Comparison of ENCODE assay signal across 8 cellular contexts in the genomic region with DNA sequence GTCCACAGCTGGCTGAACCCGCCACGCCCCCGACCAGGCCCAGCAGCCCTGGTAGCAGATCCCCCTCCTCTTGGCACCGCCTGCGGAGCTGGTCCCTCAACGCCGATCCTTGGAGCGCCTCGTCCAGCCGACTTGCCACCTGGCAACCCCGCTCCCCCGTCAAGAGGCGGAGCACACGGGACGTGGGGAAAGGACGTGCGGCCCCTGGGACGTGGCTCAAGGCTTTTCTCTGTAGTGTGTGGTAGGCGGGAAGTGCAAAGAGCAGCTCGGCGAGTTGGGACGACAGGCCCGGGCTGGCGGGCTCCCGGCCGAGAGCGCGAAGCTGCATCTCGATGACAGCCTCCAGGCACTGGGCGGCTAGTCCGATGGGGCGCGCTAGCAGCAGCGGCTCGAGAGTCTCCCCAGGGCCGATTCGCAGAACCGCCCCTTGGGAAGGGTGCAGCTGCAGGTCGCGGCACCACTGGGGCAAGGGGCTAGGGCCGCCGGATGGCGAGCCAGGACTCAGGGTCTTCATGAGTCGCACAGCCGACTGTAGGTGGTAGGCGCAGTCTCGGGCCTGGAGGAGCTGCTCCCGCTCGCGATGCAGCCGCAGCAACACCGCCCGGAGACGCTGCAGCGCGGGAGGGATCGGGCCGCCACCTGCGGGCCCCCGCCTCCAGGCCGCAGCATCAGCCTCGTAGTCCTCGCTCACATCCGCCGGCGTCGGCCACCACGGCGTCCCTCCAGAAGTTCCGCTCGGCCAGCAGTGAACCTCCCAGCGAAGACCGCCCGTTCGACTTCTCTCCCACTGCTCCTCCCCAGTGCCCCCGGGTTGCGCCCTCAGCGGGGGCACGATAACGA. TPM values are rescaled to one million over a fixed set of nuclear protein-coding genes. Genes with fewer than 3 reads are reported as not detected.
DNase-seq lines count a peak whose midpoint lies in the region; ATAC-seq, FAIRE-seq and TF ChIP-seq lines count a peak whose summit lies in the region.

No MANE protein-coding gene starts in this region.

- H3K27ac Mint-ChIP-seq in activated T-helper 2 cell treated with anti-CD3 and anti-CD28 coated beads, Interferon-gamma antibody, Interleukin-2, Interleukin-4, amounts not matched to agents 10 μg/mL and 5 μg/mL and 100 μg/mL, durations not matched to agents 14 hours and 24 hours and 36 hours = peak overlapping the region; percentile 99
- peak overlapping the region; percentile 98 for H3K27ac Mint-ChIP-seq in progenitor cell of endocrine pancreas

- H3K4me1 ChIP-seq in heart left ventricle = peaks cover 5 to 34% (median 25%) of the 10 kb centered on the region in 12 donors

- H3K4me3 Mint-ChIP-seq in activated T-helper 2 cell treated with anti-CD3 and anti-CD28 coated beads, Interferon-gamma antibody, Interleukin-2, Interleukin-4, amounts not matched to agents 10 μg/mL and 5 μg/mL and 100 μg/mL, durations not matched to agents 14 hours and 24 hours and 36 hours (ENCODE audit: low read depth) = peak overlapping the region; percentile 99
- H3K4me3 Mint-ChIP-seq in progenitor cell of endocrine pancreas (ENCODE audit: low read depth) = peak overlapping the region; percentile 96

- ATAC-seq in HG02763 (IDR thresholded peaks at IDR 0.05; ENCODE audit: unreplicated experiment) = peak; percentile 38
- ATAC-seq in heart left ventricle = peak; percentile 12 to 72 (median 68)

- peak; percentile 83 for DNase-seq in activated CD8-positive, alpha-beta memory T cell treated with anti-CD3 and anti-CD28 coated beads, Interleukin-2, amount 50 U/mL, for 48 hours
- DNase-seq in activated CD8-positive, alpha-beta memory T cell treated with anti-CD3 and anti-CD28 coated beads, Interleukin-2, amount 50 U/mL, for 4 hours = no peak
- peak; percentile 85 for DNase-seq in NCI-H2227 (lab: John Stamatoyannopoulos, UW; ENCODE audit: unreplicated experiment)
- peak; percentile 60 for DNase-seq in activated T-helper 2 cell treated with anti-CD3 and anti-CD28 coated beads, Interferon-gamma antibody, Interleukin-2, Interleukin-4, amounts not matched to agents 10 μg/mL and 5 μg/mL and 100 μg/mL, durations not matched to agents 14 hours and 24 hours and 36 hours (ENCODE audit: low spot score)
- DNase-seq in heart left ventricle = peak in 1 of 5 donors; percentile 85
- DNase-seq in progenitor cell of endocrine pancreas (ENCODE audit: low spot score, unreplicated experiment) = no peak
- DNase-seq in frontal cortex (ENCODE audit: low spot score in 2 of 2) = no peak

- no peaks in the 10 kb centered on the region for H3K9me3 ChIP-seq in heart left ventricle

- no peaks in the 10 kb centered on the region for H3K9me3 Mint-ChIP-seq in activated T-helper 2 cell treated with anti-CD3 and anti-CD28 coated beads, Interferon-gamma antibody, Interleukin-2, Interleukin-4, amounts not matched to agents 10 μg/mL and 5 μg/mL and 100 μg/mL, durations not matched to agents 14 hours and 24 hours and 36 hours
- H3K9me3 Mint-ChIP-seq in progenitor cell of endocrine pancreas (ENCODE audit: low read depth) = no peaks in the 10 kb centered on the region

- H3K4me1 Mint-ChIP-seq in activated T-helper 2 cell treated with anti-CD3 and anti-CD28 coated beads, Interferon-gamma antibody, Interleukin-2, Interleukin-4, amounts not matched to agents 10 μg/mL and 5 μg/mL and 100 μg/mL, durations not matched to agents 14 hours and 24 hours and 36 hours (ENCODE audit: low read depth) = peaks cover 26% of the 10 kb centered on the region
- H3K4me1 Mint-ChIP-seq in progenitor cell of endocrine pancreas (ENCODE audit: low read depth) = peaks cover 14% of the 10 kb centered on the region

- TF ChIP-seq CTCF in heart left ventricle (IDR thresholded peaks at IDR 0.05) (no peak), progenitor cell of endocrine pancreas (IDR thresholded peaks at IDR 0.05; ENCODE audit: unreplicated experiment) (no peak)

- no peaks in the 10 kb centered on the region for H3K27me3 Mint-ChIP-seq in activated T-helper 2 cell treated with anti-CD3 and anti-CD28 coated beads, Interferon-gamma antibody, Interleukin-2, Interleukin-4, amounts not matched to agents 10 μg/mL and 5 μg/mL and 100 μg/mL, durations not matched to agents 14 hours and 24 hours and 36 hours (ENCODE audit: low read depth)
- H3K27me3 Mint-ChIP-seq in progenitor cell of endocrine pancreas = no peaks in the 10 kb centered on the region

- peak overlapping the region; percentile 71 to 98 (median 88) for H3K4me3 ChIP-seq in heart left ventricle

- TF ChIP-seq POLR2A in heart left ventricle (IDR thresholded peaks at IDR 0.05) = no peak

- intact Hi-C loops in activated T-helper 2 cell treated with anti-CD3 and anti-CD28 coated beads, Interferon-gamma antibody, Interleukin-2, Interleukin-4, amounts not matched to agents 10 μg/mL and 5 μg/mL and 100 μg/mL, durations not matched to agents 14 hours and 24 hours and 36 hours (cut with micrococcal nuclease) = loop anchor here (2.0 kb wide), 1 partner anchor 17 kb away; a partner anchor contains a TSS
- intact Hi-C loops in heart left ventricle (cut with DNase I) = loop anchor here in 6 of 10 donors (1.0 to 5.0 kb wide), 9 partner anchors 25 to 107 kb away; a partner anchor contains a TSS

- no peaks in the 10 kb centered on the region for H3K27me3 ChIP-seq in heart left ventricle

- 1 to 2% (median 1%) methylated on average over 36 to 80 of the region's 80 CpGs for WGBS in heart left ventricle, 4 donors

- peaks cover 44% of the 10 kb centered on the region for H3K36me3 Mint-ChIP-seq in activated T-helper 2 cell treated with anti-CD3 and anti-CD28 coated beads, Interferon-gamma antibody, Interleukin-2, Interleukin-4, amounts not matched to agents 10 μg/mL and 5 μg/mL and 100 μg/mL, durations not matched to agents 14 hours and 24 hours and 36 hours (ENCODE audit: low read depth)
- H3K36me3 Mint-ChIP-seq in progenitor cell of endocrine pancreas (ENCODE audit: insufficient read depth) = peaks cover 8% of the 10 kb centered on the region

- no peak for FAIRE-seq in frontal cortex (lab: Jason Lieb, UNC)

- H3K36me3 ChIP-seq in heart left ventricle = peaks cover 0 to 59% (median 50%) of the 10 kb centered on the region in 9 donors

- peak overlapping the region; percentile 73 to 97 (median 92) for H3K27ac ChIP-seq in heart left ventricle

RNA-seq across cellular contexts. Expression of a gene that starts 0.6 kb away (rescaled TPM):
- 25.1 and 26.9 TPM in 2 replicates for total RNA-seq in activated T-helper 2 cell treated with anti-CD3 and anti-CD28 coated beads, Interferon-gamma antibody, Interleukin-2, Interleukin-4, amounts not matched to agents 10 μg/mL and 5 μg/mL and 100 μg/mL, durations not matched to agents 14 hours and 24 hours and 36 hours
- total RNA-seq in heart left ventricle = 10 to 100 TPM in 1 of 9 donors, 1 to 10 TPM in 8; 4.4 to 13.4 (median 7.1) TPM
- polyA plus RNA-seq in heart left ventricle = 1 to 10 TPM; 5.8 to 6.4 TPM
- total RNA-seq in progenitor cell of endocrine pancreas = 39.9 and 42.0 TPM in 2 replicates
- total RNA-seq in frontal cortex = 33.0 TPM

RNA-seq across cellular contexts. Expression of a gene that starts 0.7 kb away (rescaled TPM):
- 35.1 and 35.9 TPM in 2 replicates for total RNA-seq in activated T-helper 2 cell treated with anti-CD3 and anti-CD28 coated beads, Interferon-gamma antibody, Interleukin-2, Interleukin-4, amounts not matched to agents 10 μg/mL and 5 μg/mL and 100 μg/mL, durations not matched to agents 14 hours and 24 hours and 36 hours
- 10 to 100 TPM in 4 of 9 donors, 1 to 10 TPM in 5; 7.1 to 14.2 (median 10.0) TPM for total RNA-seq in heart left ventricle
- 10 to 100 TPM in 1 of 2 donors, 1 to 10 TPM in 1; 8.8 to 13.2 TPM for polyA plus RNA-seq in heart left ventricle
- total RNA-seq in progenitor cell of endocrine pancreas = 32.2 and 34.8 TPM in 2 replicates
- total RNA-seq in frontal cortex = 7.7 TPM

RNA-seq across cellular contexts. Expression of a gene that starts 9.7 kb away (rescaled TPM):
- 102 and 110 TPM in 2 replicates for total RNA-seq in activated T-helper 2 cell treated with anti-CD3 and anti-CD28 coated beads, Interferon-gamma antibody, Interleukin-2, Interleukin-4, amounts not matched to agents 10 μg/mL and 5 μg/mL and 100 μg/mL, durations not matched to agents 14 hours and 24 hours and 36 hours
- total RNA-seq in heart left ventricle (100 to 1,000 TPM in 7 of 9 donors, 10 to 100 TPM in 2; 64.9 to 180 (median 140) TPM), progenitor cell of endocrine pancreas (61.3 and 64.1 TPM in 2 replicates), frontal cortex (14.3 TPM)
- 100 to 1,000 TPM in 1 of 2 donors, 10 to 100 TPM in 1; 77.6 to 128 TPM for polyA plus RNA-seq in heart left ventricle

RNA-seq across cellular contexts. Expression of a gene that starts 17.0 kb away (rescaled TPM):
- 83.2 and 86.4 TPM in 2 replicates for total RNA-seq in activated T-helper 2 cell treated with anti-CD3 and anti-CD28 coated beads, Interferon-gamma antibody, Interleukin-2, Interleukin-4, amounts not matched to agents 10 μg/mL and 5 μg/mL and 100 μg/mL, durations not matched to agents 14 hours and 24 hours and 36 hours
- total RNA-seq in heart left ventricle (10 to 100 TPM; 17.3 to 31.9 (median 22.8) TPM), progenitor cell of endocrine pancreas (67.9 and 71.5 TPM in 2 replicates), frontal cortex (26.9 TPM)
- polyA plus RNA-seq in heart left ventricle = 10 to 100 TPM; 15.8 to 34.4 TPM

RNA-seq across cellular contexts. Expression of a gene that starts 17.2 kb away (rescaled TPM):
- 1.6 and 2.2 TPM in 2 replicates for total RNA-seq in activated T-helper 2 cell treated with anti-CD3 and anti-CD28 coated beads, Interferon-gamma antibody, Interleukin-2, Interleukin-4, amounts not matched to agents 10 μg/mL and 5 μg/mL and 100 μg/mL, durations not matched to agents 14 hours and 24 hours and 36 hours
- total RNA-seq in heart left ventricle = 1 to 10 TPM in 2 of 9 donors, under 1 TPM in 5, not detected in 2; 0.14 to 1.7 (median 0.72) TPM
- under 1 TPM; 0.27 to 0.67 TPM for polyA plus RNA-seq in heart left ventricle
- 7.3 and 9.3 TPM in 2 replicates for total RNA-seq in progenitor cell of endocrine pancreas
- total RNA-seq in frontal cortex = not detected

Comparison
In these comparisons a context has a peak if more than half of its experiments do, and no peak if none do; other contexts are left out.
1. DNase-seq: peak in activated CD8-positive, alpha-beta memory T cell treated with anti-CD3 and anti-CD28 coated beads, Interleukin-2, amount 50 U/mL, for 48 hours (single experiment), NCI-H2227 (single experiment) and activated T-helper 2 cell treated with anti-CD3 and anti-CD28 coated beads, Interferon-gamma antibody, Interleukin-2, Interleukin-4, amounts not matched to agents 10 μg/mL and 5 μg/mL and 100 μg/mL, durations not matched to agents 14 hours and 24 hours and 36 hours (single experiment); none in activated CD8-positive, alpha-beta memory T cell treated with anti-CD3 and anti-CD28 coated beads, Interleukin-2, amount 50 U/mL, for 4 hours (single experiment), progenitor cell of endocrine pancreas (single experiment) and frontal cortex (0 of 2).